In genomic region chr4:77156912-77157858, GRCh38 we compare ENCODE assay signal across 8 cellular contexts. TPM values are rescaled to one million over a fixed set of nuclear protein-coding genes. Genes with fewer than 3 reads are reported as not detected.
DNase-seq lines count a peak whose midpoint lies in the region; ATAC-seq, FAIRE-seq and TF ChIP-seq lines count a peak whose summit lies in the region.

Gene CCNG2, plus strand, starts transcription at chr4:77157207. Its CDS starts 1,326 bp downstream, at chr4:77158533.

- peak within 1 kb of the TSS; percentile 94 to 99 (median 95) for H3K4me3 Mint-ChIP-seq in T-cell

- DNase-seq in GDM1 (lab: John Stamatoyannopoulos, UW) (peak; percentile 92), HCT116 (ENCODE audit: low read depth, low spot score) (no peak), NB4 (ENCODE audit: low read depth) (no peak), T-cell (peak in 33 of 34 experiments; percentile 48 to 95 (median 83)), left ventricle myocardium inferior (peak; percentile 85), putamen (ENCODE audit: low spot score) (peak; percentile 52), urothelium cell line (ENCODE audit: low spot score) (peak; percentile 73)

- BruUV-seq in HCT116 (replicated peaks; lab: Mats Ljungman, UMichigan) = no TSS peak

- H3K9me2 ChIP-seq in HCT116 (ENCODE audit: insufficient read depth) = no peaks in the 10 kb centered on the region

- H2AFZ ChIP-seq in HCT116 (ENCODE audit: low read depth, low read length, poor library complexity, severe bottlenecking) = peak within 1 kb of the TSS; percentile 70

- H3K36me3 Mint-ChIP-seq in T-cell = peaks cover 9% of the 10 kb centered on the region

- POLR2A ChIA-PET in HCT116 (lab: Charles Lee) = interaction anchor here (0.6 kb wide), 1 partner anchor 705 kb away, joined by 4 read pairs; no protein-coding TSS in a partner anchor
- POLR2A ChIA-PET in T-cell (lab: Charles Lee) = interaction anchor here in 1 of 2 donors (1.1 kb wide), 1 partner anchor 80 kb away, joined by 4 read pairs; no protein-coding TSS in a partner anchor

- H3K27me3 Mint-ChIP-seq in T-cell = peaks cover 0 to 3% of the 10 kb centered on the region in 2 donors

- H3K27ac ChIP-seq in HCT116 (ENCODE audit: low read depth, low read length) = peak within 1 kb of the TSS; percentile 83
- no peak within 1 kb of the TSS for H3K27ac ChIP-seq in adipose tissue (ENCODE audit: low read depth, low read length)
- peak within 1 kb of the TSS; percentile 93 for H3K27ac ChIP-seq in left ventricle myocardium inferior (replicated peaks)

- H3K27me3 ChIP-seq in HCT116 (ENCODE audit: insufficient read depth, low read length) (no peaks in the 10 kb centered on the region), left ventricle myocardium inferior (ENCODE audit: low read depth) (no peaks in the 10 kb centered on the region)

- H3K9ac ChIP-seq in HCT116 (ENCODE audit: low read length) = peak within 1 kb of the TSS; percentile 63

- no peaks in the 10 kb centered on the region for H3K9me3 Mint-ChIP-seq in T-cell

- H3K4me3 ChIP-seq in HCT116 (replicated peaks in 1 of 2; ENCODE audit: low read depth in 1 of 2, low read length in 2 of 2) = peak within 1 kb of the TSS; percentile 77 to 90
- peak within 1 kb of the TSS; percentile 63 for H3K4me3 ChIP-seq in NB4 (ENCODE audit: low read depth, low read length)
- H3K4me3 ChIP-seq in left ventricle myocardium inferior = peak within 1 kb of the TSS; percentile 97

- peaks cover 35 to 55% (median 42%) of the 10 kb centered on the region in 3 donors for H3K4me1 Mint-ChIP-seq in T-cell

- H3K27ac Mint-ChIP-seq in T-cell = peak within 1 kb of the TSS; percentile 94 to 99

- TF ChIP-seq POLR2A in HCT116 (IDR thresholded peaks at IDR 0.05; ENCODE audit: borderline replicate concordance, extremely low read depth, insufficient read depth, insufficient read length) = peak; percentile 57
- peak; percentile 52 for TF ChIP-seq POLR2A in NB4 (IDR thresholded peaks at IDR 0.05; ENCODE audit: extremely low read depth, insufficient read length)

- CTCF ChIA-PET in HCT116 (lab: Charles Lee) (interaction anchor here (1.2 kb wide), 1 partner anchor 62 kb away, joined by 3 read pairs; no protein-coding TSS in a partner anchor), T-cell (lab: Charles Lee) (no interaction called here)

- no peaks in the 10 kb centered on the region for H3K9me3 ChIP-seq in HCT116 (ENCODE audit: control insufficient read depth in 1 of 2, insufficient read depth in 1 of 2, low read depth in 1 of 2, low read length in 2 of 2)
- no peaks in the 10 kb centered on the region for H3K9me3 ChIP-seq in left ventricle myocardium inferior (replicated peaks)

- RAD21 ChIA-PET in HCT116 (lab: Charles Lee; ENCODE audit: low non-redundant PET in 1 of 2, low total read pairs in 2 of 2, uncharacterized antibody in 2 of 2, unreplicated experiment in 2 of 2) = no interaction called here

- intact Hi-C loops in HCT116 (cut with micrococcal nuclease) = loop anchor here (1.0 kb wide), 1 partner anchor 81 kb away; no protein-coding TSS in a partner anchor
- intact Hi-C loops in left ventricle myocardium inferior (cut with micrococcal nuclease) = no loop called here

- H3K79me2 ChIP-seq in HCT116 (ENCODE audit: insufficient read depth, low read length) = no peaks in the 10 kb centered on the region

- H3K4me1 ChIP-seq in HCT116 (ENCODE audit: control insufficient read depth in 1 of 2, insufficient read depth in 2 of 2, low read length in 2 of 2) = peaks cover 11 to 16% of the 10 kb centered on the region in 2 experiments; a peak in 3 of 4 replicates
- H3K4me1 ChIP-seq in left ventricle myocardium inferior = peaks cover 34% of the 10 kb centered on the region

- WGBS in adipose tissue, 3 donors = 0 to 1% (median 1%) methylated on average over 91 to 94 of the region's 94 CpGs

- peaks cover 0 to 20% of the 10 kb centered on the region in 2 experiments; a peak in 2 of 4 replicates for H3K36me3 ChIP-seq in HCT116 (ENCODE audit: control insufficient read depth in 1 of 2, insufficient read depth in 2 of 2, low read length in 2 of 2)
- peaks cover 16% of the 10 kb centered on the region for H3K36me3 ChIP-seq in left ventricle myocardium inferior

- TF ChIP-seq CTCF in HCT116 (IDR thresholded peaks at IDR 0.05 in 2 of 3, conservative IDR thresholded peaks at IDR 0.05 in 1 of 3; ENCODE audit: borderline replicate concordance in 1 of 3, insufficient read depth in 1 of 3, low read depth in 2 of 3, low read length in 2 of 3) = 0 out of 6 replicates have a peak, but pooled peaks of 1 of the 3 experiments have one; percentile 2
- no peak for TF ChIP-seq CTCF in NB4 (IDR thresholded peaks at IDR 0.05; ENCODE audit: low read depth, low read length)
- no peak for TF ChIP-seq CTCF in left ventricle myocardium inferior (IDR thresholded peaks at IDR 0.05; ENCODE audit: borderline replicate concordance)

- TF ChIP-seq RAD21 in HCT116 (IDR thresholded peaks at IDR 0.05; ENCODE audit: low read depth) = no peak

- FAIRE-seq in urothelium cell line (lab: Jason Lieb, UNC) = no peak

- ATAC-seq in HCT116 (peak; percentile 39), T-cell (replicated peaks in 1 of 4) (peak; percentile 44 to 60 (median 50))

- H3K4me2 ChIP-seq in HCT116 (ENCODE audit: low read length) = peak within 1 kb of the TSS; percentile 84

- H4K20me1 ChIP-seq in HCT116 (ENCODE audit: insufficient read depth) = no peaks in the 10 kb centered on the region

TF ChIP-seq in HCT116, 20 proteins besides CTCF, POLR2A, EP300 and RAD21:
- peak; percentile 71 for TF ChIP-seq EGR1 (IDR thresholded peaks at IDR 0.05; ENCODE audit: low read depth)
- peak; percentile 46 for TF ChIP-seq ZBTB33 (IDR thresholded peaks at IDR 0.05; ENCODE audit: extremely low read depth, insufficient replicate concordance, low read length)
- 0 out of 2 replicates have a peak, but pooled peaks have one; percentile 13 for TF ChIP-seq ZFX (IDR thresholded peaks at IDR 0.05)
- TF ChIP-seq CBX3 (IDR thresholded peaks at IDR 0.05; ENCODE audit: low read depth) = no peak
- TF ChIP-seq SP1 (IDR thresholded peaks at IDR 0.05; ENCODE audit: low read depth) = peak; percentile 83
- TF ChIP-seq TCF7L2 (IDR thresholded peaks at IDR 0.05; ENCODE audit: borderline replicate concordance, extremely low read depth, insufficient read depth, insufficient read length) = peak; percentile 83
- TF ChIP-seq SIN3A (IDR thresholded peaks at IDR 0.05; ENCODE audit: low read depth) = peak; percentile 91
- no peak for TF ChIP-seq EZH2 (IDR thresholded peaks at IDR 0.05)
- no peak for TF ChIP-seq FOSL1 (IDR thresholded peaks at IDR 0.05; ENCODE audit: low read depth)
- no peak for TF ChIP-seq ELF1 (IDR thresholded peaks at IDR 0.05; ENCODE audit: borderline replicate concordance, low read depth)
- no peak for TF ChIP-seq EZH2phosphoT487 (IDR thresholded peaks at IDR 0.05; ENCODE audit: borderline replicate concordance)
- TF ChIP-seq POLR2AphosphoS5 (IDR thresholded peaks at IDR 0.05; ENCODE audit: low read depth, low read length) = peak; percentile 79
- peak; percentile 89 for TF ChIP-seq MAX (IDR thresholded peaks at IDR 0.05)
- no peak for TF ChIP-seq CEBPB (IDR thresholded peaks at IDR 0.05; ENCODE audit: low read depth)
- peak; percentile 46; the same call in 1 of the 2 replicates for TF ChIP-seq JUND (IDR thresholded peaks at IDR 0.05)

RNA-seq across cellular contexts. Expression of gene CCNG2, which starts in this region (rescaled TPM):
- 34.1 TPM for total RNA-seq in HCT116 (2021; ENCODE audit: unreplicated experiment)
- 17.1 and 22.9 TPM in 2 replicates for polyA plus RNA-seq in HCT116 (2012)
- total RNA-seq in T-cell = 10 to 100 TPM; 18.9 to 25.5 (median 23.0) TPM
- 10 to 100 TPM in 2 of 3 donors, 1 to 10 TPM in 1; 8.9 to 46.9 (median 13.4) TPM for polyA plus RNA-seq in adipose tissue
- 8.5 TPM for total RNA-seq in left ventricle myocardium inferior

Comparison
In these comparisons a context has a peak if more than half of its experiments do, and no peak if none do; other contexts are left out.
1. DNase-seq: peak in GDM1 (single experiment), T-cell (33 of 34), left ventricle myocardium inferior (single experiment), putamen (single experiment) and urothelium cell line (single experiment); none in HCT116 (single experiment) and NB4 (single experiment).
2. Peak in every context shown above with its lines, with median percentiles within 50 percentile points of each other: H3K4me3 ChIP-seq.